In the genomic region with DNA sequence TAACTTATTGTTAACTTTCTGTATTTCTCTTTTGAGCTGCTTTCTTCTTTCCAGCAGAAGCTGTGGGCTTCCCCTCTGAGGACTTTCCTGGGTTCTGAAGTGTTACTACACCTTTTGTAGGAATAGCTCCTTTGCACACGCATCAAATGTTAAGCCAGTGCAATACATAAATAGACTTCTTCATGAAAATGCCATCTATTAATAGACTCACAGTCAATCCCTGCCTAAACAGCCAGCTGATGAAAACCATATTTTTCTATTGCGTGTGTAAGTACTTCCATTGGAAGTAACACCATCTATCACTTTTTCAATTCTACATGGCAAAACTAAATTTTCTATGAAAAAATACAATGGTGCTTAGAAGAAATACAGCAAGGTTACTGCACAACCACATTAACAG, we compare ENCODE assay signal across 12 cellular contexts. TPM values are rescaled to one million over a fixed set of nuclear protein-coding genes. Genes with fewer than 3 reads are reported as not detected.
DNase-seq lines count a peak whose midpoint lies in the region; ATAC-seq and TF ChIP-seq lines count a peak whose summit lies in the region.
"Had no signal": no experiment of that assay in that cellular context is flagged by ENCODE, and none has a peak within 500 bp of the region (broad histone marks: within the 10 kb centered on the region; RNA-seq: fewer than 3 reads in every experiment).

No MANE protein-coding gene starts in this region.

- H2BK15ac ChIP-seq in neuronal stem cell (ENCODE audit: low read length) = no peak overlapping the region

- intact Hi-C loops in adrenal gland (cut with DNase I) = no loop called here

- H2BK5ac ChIP-seq in neuronal stem cell (ENCODE audit: low read length) = no peak overlapping the region

- DNase-seq in adrenal gland (no peak), neuronal stem cell (ENCODE audit: low spot score) (no peak), hippocampal formation (lab: John Stamatoyannopoulos, UW) (no peak), SW 1271 (lab: John Stamatoyannopoulos, UW) (no peak)
- DNase-seq in activated T-cell treated with anti-CD3 and anti-CD28 coated beads, Interleukin-2, amount 50 U/mL, for 1 hour = no peak
- DNase-seq: activated CD4-positive, alpha-beta T cell treated with anti-CD3 and anti-CD28 coated beads, Interleukin-2, amount 50 U/mL, for 48 hours; central memory CD4-positive, alpha-beta T cell; pancreas had no signal

- H3K4me1 ChIP-seq in adrenal gland (replicated peaks in 1 of 2) = peaks cover 3 to 15% of the 10 kb centered on the region in 2 donors
- peaks cover 4 to 18% of the 10 kb centered on the region in 2 donors for H3K4me1 ChIP-seq in neuronal stem cell (ENCODE audit: control insufficient read depth in 2 of 2, insufficient read depth in 1 of 2, low read depth in 1 of 2, low read length in 2 of 2)

- no peak overlapping the region for H3K14ac ChIP-seq in neuronal stem cell (ENCODE audit: low read length)

- H3K27me3 ChIP-seq in adrenal gland = no peaks in the 10 kb centered on the region
- peaks cover 0 to 18% (median 0%) of the 10 kb centered on the region in 3 experiments for H3K27me3 ChIP-seq in neuronal stem cell (ENCODE audit: control insufficient read depth in 3 of 3, insufficient read depth in 3 of 3, low read depth in 1 of 3, low read length in 3 of 3)

- no peak overlapping the region for H3K4ac ChIP-seq in neuronal stem cell (ENCODE audit: low read length)

- H3K4me2 ChIP-seq in neuronal stem cell (ENCODE audit: insufficient read depth, low read length, poor library complexity, severe bottlenecking) = no peak overlapping the region

- H3K4me3 ChIP-seq in adrenal gland (peak overlapping the region in 1 of 4 donors; percentile 61), neuronal stem cell (ENCODE audit: low read length in 2 of 2) (no peak overlapping the region)

- TF ChIP-seq CTCF in adrenal gland (IDR thresholded peaks at IDR 0.05) = no peak

- H3K36me3 ChIP-seq in adrenal gland (replicated peaks in 1 of 2) (no peaks in the 10 kb centered on the region), neuronal stem cell (replicated peaks in 1 of 2; ENCODE audit: control insufficient read depth in 2 of 2, insufficient read depth in 2 of 2, low read length in 2 of 2) (no peaks in the 10 kb centered on the region)
- H3K36me3 ChIP-seq: pancreas had no signal

- no peak overlapping the region for H2BK12ac ChIP-seq in neuronal stem cell (ENCODE audit: low read length)

- no peak overlapping the region for H2BK120ac ChIP-seq in neuronal stem cell (ENCODE audit: low read depth, low read length)

- H4K91ac ChIP-seq in neuronal stem cell (ENCODE audit: low read depth, low read length, poor library complexity) = no peak overlapping the region

- WGBS in adrenal gland, 4 donors = 21 to 44% (median 35%) methylated on average over 2 of the region's 2 CpGs
- WGBS in neuronal stem cell (ENCODE audit: extremely low coverage in 2 of 2, insufficient read length in 2 of 2, insufficient replicate concordance in 1 of 2), 2 donors = no CpG with 5 or more reads among the region's 2 CpGs

- no peak overlapping the region for H3K18ac ChIP-seq in neuronal stem cell (ENCODE audit: low read length)

- no peaks in the 10 kb centered on the region for H3K79me1 ChIP-seq in neuronal stem cell (ENCODE audit: low read depth, low read length)

- ATAC-seq in GM18858 (IDR thresholded peaks at IDR 0.05; ENCODE audit: unreplicated experiment) (peak; percentile 8), HG02938 (IDR thresholded peaks at IDR 0.05; ENCODE audit: unreplicated experiment) (peak; percentile 6), HG03342 (IDR thresholded peaks at IDR 0.05; ENCODE audit: unreplicated experiment) (no peak)

- no peak for TF ChIP-seq POLR2A in adrenal gland (IDR thresholded peaks at IDR 0.05)

- H4K8ac ChIP-seq in neuronal stem cell (ENCODE audit: low read depth, low read length) = no peak overlapping the region

- H3K9me3 ChIP-seq in adrenal gland (replicated peaks in 1 of 3) (no peaks in the 10 kb centered on the region), neuronal stem cell (replicated peaks in 1 of 2; ENCODE audit: control insufficient read depth in 2 of 2, insufficient read depth in 1 of 2, low read depth in 1 of 2, low read length in 2 of 2) (peaks cover 0 to 6% of the 10 kb centered on the region in 2 donors)
- H3K9me3 ChIP-seq: pancreas had no signal

- H3K9ac ChIP-seq in neuronal stem cell (ENCODE audit: low read depth, low read length, poor library complexity) = no peak overlapping the region

- H2AFZ ChIP-seq in neuronal stem cell (ENCODE audit: low read length) = peak overlapping the region; percentile 80

- no peak overlapping the region for H3K23ac ChIP-seq in neuronal stem cell (ENCODE audit: low read depth, low read length, poor library complexity)

- peak overlapping the region in 3 of 5 donors; percentile 26 to 82 (median 42) for H3K27ac ChIP-seq in adrenal gland
- H3K27ac ChIP-seq in neuronal stem cell (replicated peaks; ENCODE audit: low read length) = no peak overlapping the region
- H3K27ac ChIP-seq: pancreas had no signal

- no peak overlapping the region for H2AK5ac ChIP-seq in neuronal stem cell (ENCODE audit: low read depth, low read length)

RNA-seq across cellular contexts. Expression of gene ABCB4, which starts 1.4 kb away (rescaled TPM):
- total RNA-seq in adrenal gland = 10 to 100 TPM in 6 of 8 donors, 1 to 10 TPM in 2; 6.8 to 62.6 (median 11.9) TPM
- polyA plus RNA-seq in adrenal gland = 10 to 100 TPM; 28.6 to 60.9 (median 34.3) TPM
- 1.4 TPM for polyA plus RNA-seq in neuronal stem cell (2013, experiment 1 of 2)
- polyA plus RNA-seq in neuronal stem cell (2013, experiment 2 of 2) = 1.5 TPM
- total RNA-seq: PC-3 had no signal
